In the genomic region with DNA sequence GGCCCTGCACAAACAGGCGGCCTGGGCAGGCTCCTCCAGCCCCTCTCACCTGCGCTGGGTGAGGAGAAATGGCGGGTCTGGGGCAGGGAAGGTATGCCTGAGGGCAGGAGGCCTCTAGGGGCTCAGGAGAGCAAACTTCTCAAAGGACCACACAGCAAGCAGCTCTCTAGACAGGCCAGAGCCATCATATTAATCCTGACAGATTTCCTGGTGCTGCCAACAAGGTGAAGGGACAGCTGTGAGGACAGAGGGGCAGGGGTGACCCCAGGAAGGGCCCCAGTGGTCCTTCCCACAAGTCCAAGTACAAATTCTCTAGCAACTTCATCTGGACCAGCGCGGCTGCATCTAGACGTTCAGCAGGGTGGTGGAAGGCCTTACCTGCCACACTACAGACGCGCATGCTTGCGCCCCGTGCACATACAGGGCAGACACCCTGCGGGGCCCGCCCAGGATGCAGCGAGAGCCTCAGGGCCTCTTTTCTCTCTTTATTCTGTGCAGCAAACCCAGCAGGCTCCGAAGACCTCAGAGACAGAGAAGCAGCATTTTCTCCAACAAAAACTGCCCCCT, we compare ENCODE assay signal across 20 cellular contexts.
DNase-seq lines count a peak whose midpoint lies in the region; ATAC-seq and TF ChIP-seq lines count a peak whose summit lies in the region.
"Had no signal": no experiment of that assay in that cellular context is flagged by ENCODE, and none has a peak within 500 bp of the region (broad histone marks: within the 10 kb centered on the region; RNA-seq: fewer than 3 reads in every experiment).

No MANE protein-coding gene starts in this region.

- no peaks in the 10 kb centered on the region for H3K4me1 Mint-ChIP-seq in activated CD8-positive, alpha-beta memory T cell treated with anti-CD3 and anti-CD28 coated beads, Interleukin-2, amount 10 ng/mL, durations not matched to agents 7 days and 5 days
- peaks cover 21% of the 10 kb centered on the region for H3K4me1 Mint-ChIP-seq in endothelial cell (ENCODE audit: unreplicated experiment)
- no peaks in the 10 kb centered on the region for H3K4me1 Mint-ChIP-seq in activated T-helper 17 cell treated with anti-CD3 and anti-CD28 coated beads, Interleukin-2, amount 50 U/mL, for 72 hours

- H3K36me3 Mint-ChIP-seq in activated CD8-positive, alpha-beta memory T cell treated with anti-CD3 and anti-CD28 coated beads, Interleukin-2, amount 10 ng/mL, durations not matched to agents 7 days and 5 days, result no peaks in the 10 kb centered on the region
- H3K36me3 Mint-ChIP-seq in endothelial cell (ENCODE audit: low read depth, unreplicated experiment), result peaks cover 35% of the 10 kb centered on the region
- H3K36me3 Mint-ChIP-seq in activated T-helper 17 cell treated with anti-CD3 and anti-CD28 coated beads, Interleukin-2, amount 50 U/mL, for 72 hours (ENCODE audit: low read depth), result no peaks in the 10 kb centered on the region

- H3K9me3 Mint-ChIP-seq in activated CD8-positive, alpha-beta memory T cell treated with anti-CD3 and anti-CD28 coated beads, Interleukin-2, amount 10 ng/mL, durations not matched to agents 7 days and 5 days (ENCODE audit: low read depth), result no peaks in the 10 kb centered on the region
- H3K9me3 Mint-ChIP-seq in endothelial cell (ENCODE audit: unreplicated experiment), result no peaks in the 10 kb centered on the region
- H3K9me3 Mint-ChIP-seq in activated T-helper 17 cell treated with anti-CD3 and anti-CD28 coated beads, Interleukin-2, amount 50 U/mL, for 72 hours, result no peaks in the 10 kb centered on the region

- H3K27ac Mint-ChIP-seq in activated CD8-positive, alpha-beta memory T cell treated with anti-CD3 and anti-CD28 coated beads, Interleukin-2, amount 10 ng/mL, durations not matched to agents 7 days and 5 days, result no peak overlapping the region
- H3K27ac Mint-ChIP-seq in endothelial cell (ENCODE audit: unreplicated experiment), result peak overlapping the region; percentile 20
- H3K27ac Mint-ChIP-seq in activated T-helper 17 cell treated with anti-CD3 and anti-CD28 coated beads, Interleukin-2, amount 50 U/mL, for 72 hours, result no peak overlapping the region

- no peak for TF ChIP-seq POLR2A in prostate gland (IDR thresholded peaks at IDR 0.05)

- peak overlapping the region; percentile 12; the same call in 1 of the 2 replicates for H3K27ac ChIP-seq in HUES6 (ENCODE audit: low read depth, low read length)
- peak overlapping the region; percentile 8 to 15 for H3K27ac ChIP-seq in prostate gland
- H3K27ac ChIP-seq: ascending aorta, GM23248 had no signal

- H3K4me3 Mint-ChIP-seq in activated CD8-positive, alpha-beta memory T cell treated with anti-CD3 and anti-CD28 coated beads, Interleukin-2, amount 10 ng/mL, durations not matched to agents 7 days and 5 days, result no peak overlapping the region
- H3K4me3 Mint-ChIP-seq in endothelial cell (ENCODE audit: unreplicated experiment), result no peak overlapping the region
- H3K4me3 Mint-ChIP-seq in activated T-helper 17 cell treated with anti-CD3 and anti-CD28 coated beads, Interleukin-2, amount 50 U/mL, for 72 hours, result no peak overlapping the region

- intact Hi-C loops in prostate gland (cut with DNase I), result loop anchor here (5.0 kb wide), 1 partner anchor 43 kb away; no protein-coding TSS in a partner anchor

- peak; percentile 44 for DNase-seq in activated CD8-positive, alpha-beta memory T cell treated with anti-CD3 and anti-CD28 coated beads, Interleukin-2, amount 50 U/mL, for 48 hours
- no peak for DNase-seq in activated CD8-positive, alpha-beta memory T cell treated with anti-CD3 and anti-CD28 coated beads, Interleukin-2, amount 10 ng/mL, durations not matched to agents 7 days and 5 days
- DNase-seq in endothelial cell (ENCODE audit: low spot score) (no peak), prostate gland (ENCODE audit: low spot score) (no peak), OCI-M2 (lab: John Stamatoyannopoulos, UW; ENCODE audit: unreplicated experiment) (no peak)
- DNase-seq: activated naive CD4-positive, alpha-beta T cell; BE2C; glutamatergic neuron; GM23248; NCI-H748 treated with DMSO at 0.1 percent for 48 hours; PC-3; stimulated activated CD4-positive, alpha-beta T cell treated with anti-CD3 and anti-CD28 coated beads, Interleukin-2, amount 100 ng/mL, for 24 hours; stimulated activated naive CD8-positive, alpha-beta T cell treated with anti-CD3 and anti-CD28 coated beads, Interleukin-15, Interleukin-2, amounts not matched to agents 100 U/mL and 50 U/mL, for 24 hours; T-helper 9 cell had no signal

- peaks cover 7% of the 10 kb centered on the region for H3K27me3 Mint-ChIP-seq in activated CD8-positive, alpha-beta memory T cell treated with anti-CD3 and anti-CD28 coated beads, Interleukin-2, amount 10 ng/mL, durations not matched to agents 7 days and 5 days
- peaks cover 21% of the 10 kb centered on the region for H3K27me3 Mint-ChIP-seq in endothelial cell (ENCODE audit: unreplicated experiment)
- H3K27me3 Mint-ChIP-seq in activated T-helper 17 cell treated with anti-CD3 and anti-CD28 coated beads, Interleukin-2, amount 50 U/mL, for 72 hours, result no peaks in the 10 kb centered on the region

- H3K36me3 ChIP-seq in HUES6 (ENCODE audit: control insufficient read depth, insufficient read depth, low read length), result peaks cover 87% of the 10 kb centered on the region
- no peaks in the 10 kb centered on the region for H3K36me3 ChIP-seq in prostate gland

- CTCF ChIA-PET in activated CD8-positive, alpha-beta memory T cell treated with anti-CD3 and anti-CD28 coated beads, Interleukin-2, amount 10 ng/mL, durations not matched to agents 7 days and 5 days (lab: Charles Lee), result no interaction called here

- no peak for ATAC-seq in activated CD8-positive, alpha-beta memory T cell treated with anti-CD3 and anti-CD28 coated beads, Interleukin-2, amount 10 ng/mL, durations not matched to agents 7 days and 5 days
- ATAC-seq in HG03457 (IDR thresholded peaks at IDR 0.05; ENCODE audit: unreplicated experiment), result no peak
- ATAC-seq in activated T-helper 17 cell treated with anti-CD3 and anti-CD28 coated beads, Interleukin-2, amount 50 U/mL, for 72 hours (replicated peaks), result no peak
- ATAC-seq: left lobe of liver; mucosa of descending colon; PC-3; stimulated activated naive CD8-positive, alpha-beta T cell treated with anti-CD3 and anti-CD28 coated beads, Interleukin-15, Interleukin-2, amounts not matched to agents 100 U/mL and 50 U/mL, for 24 hours had no signal

- no peak for TF ChIP-seq CTCF in endothelial cell (IDR thresholded peaks at IDR 0.05; ENCODE audit: unreplicated experiment)
- no peak for TF ChIP-seq CTCF in prostate gland (IDR thresholded peaks at IDR 0.05)

- no peaks in the 10 kb centered on the region for H3K27me3 ChIP-seq in HUES6 (ENCODE audit: control insufficient read depth, insufficient read depth, low read length)
- H3K27me3 ChIP-seq in prostate gland (replicated peaks; ENCODE audit: insufficient read depth), result no peaks in the 10 kb centered on the region
- H3K27me3 ChIP-seq: ascending aorta, BE2C had no signal

- H3K9ac ChIP-seq in HUES6 (ENCODE audit: low read length), result no peak overlapping the region
- H3K9ac ChIP-seq: GM23248 had no signal

- 84% methylated on average over 13 of the region's 14 CpGs for WGBS in prostate gland

- H3K4me3 ChIP-seq in HUES6 (ENCODE audit: low read depth, low read length), result no peak overlapping the region
- H3K4me3 ChIP-seq in prostate gland, result no peak overlapping the region
- H3K4me3 ChIP-seq: ascending aorta, GM23248, mucosa of descending colon had no signal

- H3K9me3 ChIP-seq in HUES6 (ENCODE audit: control insufficient read depth, insufficient read depth, low read depth, low read length) (no peaks in the 10 kb centered on the region), prostate gland (no peaks in the 10 kb centered on the region)
- H3K9me3 ChIP-seq: ascending aorta, BE2C, mucosa of descending colon had no signal

- H3K4me1 ChIP-seq in HUES6 (ENCODE audit: control insufficient read depth, insufficient read depth, low read length) (peaks cover 1% of the 10 kb centered on the region; the same call in 1 of the 2 replicates), prostate gland (replicated peaks) (peaks cover 38% of the 10 kb centered on the region)
